In the genomic region with DNA sequence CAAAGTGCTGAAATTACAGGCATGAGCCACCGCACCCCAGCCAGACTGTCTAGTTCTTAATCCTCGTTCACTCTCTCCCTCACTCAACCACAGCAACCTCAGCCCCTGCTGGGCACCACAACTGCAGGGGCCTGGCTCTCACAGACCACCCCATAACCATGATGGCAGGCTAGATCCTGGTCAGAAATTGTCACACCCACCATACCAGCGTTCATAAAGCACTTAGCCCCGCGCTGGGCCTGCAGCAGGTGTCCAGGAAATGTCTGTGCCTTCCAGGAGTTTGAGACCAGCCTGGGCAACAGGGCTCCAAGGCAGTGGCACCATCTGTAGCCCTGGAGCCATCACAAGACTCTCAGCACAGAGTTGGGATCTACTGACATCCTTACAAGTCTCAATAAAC, we compare ENCODE assay signal across 1 cellular context.
TF ChIP-seq lines count a peak whose summit lies in the region.

No MANE protein-coding gene starts in this region.

TF ChIP-seq in WTC11, 78 proteins besides CTCF, POLR2A, EP300 and RAD21 (continued from another document):
- TF ChIP-seq, protein P1, sequence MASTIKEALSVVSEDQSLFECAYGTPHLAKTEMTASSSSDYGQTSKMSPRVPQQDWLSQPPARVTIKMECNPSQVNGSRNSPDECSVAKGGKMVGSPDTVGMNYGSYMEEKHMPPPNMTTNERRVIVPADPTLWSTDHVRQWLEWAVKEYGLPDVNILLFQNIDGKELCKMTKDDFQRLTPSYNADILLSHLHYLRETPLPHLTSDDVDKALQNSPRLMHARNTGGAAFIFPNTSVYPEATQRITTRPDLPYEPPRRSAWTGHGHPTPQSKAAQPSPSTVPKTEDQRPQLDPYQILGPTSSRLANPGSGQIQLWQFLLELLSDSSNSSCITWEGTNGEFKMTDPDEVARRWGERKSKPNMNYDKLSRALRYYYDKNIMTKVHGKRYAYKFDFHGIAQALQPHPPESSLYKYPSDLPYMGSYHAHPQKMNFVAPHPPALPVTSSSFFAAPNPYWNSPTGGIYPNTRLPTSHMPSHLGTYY (CRISPR knock-in tag; IDR thresholded peaks at IDR 0.05) = no peak
- no peak for TF ChIP-seq ZNF416 (CRISPR knock-in tag; IDR thresholded peaks at IDR 0.05)
- no peak for TF ChIP-seq TCF7 (CRISPR knock-in tag; IDR thresholded peaks at IDR 0.05; ENCODE audit: low read depth)
- no peak for TF ChIP-seq SOX15 (CRISPR knock-in tag; IDR thresholded peaks at IDR 0.05)
- no peak for TF ChIP-seq ZNF425 (CRISPR knock-in tag; conservative IDR thresholded peaks at IDR 0.05)
- TF ChIP-seq, protein P2, sequence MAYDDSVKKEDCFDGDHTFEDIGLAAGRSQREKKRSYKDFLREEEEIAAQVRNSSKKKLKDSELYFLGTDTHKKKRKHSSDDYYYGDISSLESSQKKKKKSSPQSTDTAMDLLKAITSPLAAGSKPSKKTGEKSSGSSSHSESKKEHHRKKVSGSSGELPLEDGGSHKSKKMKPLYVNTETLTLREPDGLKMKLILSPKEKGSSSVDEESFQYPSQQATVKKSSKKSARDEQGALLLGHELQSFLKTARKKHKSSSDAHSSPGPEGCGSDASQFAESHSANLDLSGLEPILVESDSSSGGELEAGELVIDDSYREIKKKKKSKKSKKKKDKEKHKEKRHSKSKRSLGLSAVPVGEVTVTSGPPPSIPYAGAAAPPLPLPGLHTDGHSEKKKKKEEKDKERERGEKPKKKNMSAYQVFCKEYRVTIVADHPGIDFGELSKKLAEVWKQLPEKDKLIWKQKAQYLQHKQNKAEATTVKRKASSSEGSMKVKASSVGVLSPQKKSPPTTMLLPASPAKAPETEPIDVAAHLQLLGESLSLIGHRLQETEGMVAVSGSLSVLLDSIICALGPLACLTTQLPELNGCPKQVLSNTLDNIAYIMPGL (CRISPR knock-in tag; IDR thresholded peaks at IDR 0.05) = no peak
- TF ChIP-seq CREB1 (CRISPR knock-in tag; IDR thresholded peaks at IDR 0.05) = no peak
- TF ChIP-seq JAZF1 (CRISPR knock-in tag; IDR thresholded peaks at IDR 0.05) = no peak
- TF ChIP-seq E2F4 (CRISPR knock-in tag; IDR thresholded peaks at IDR 0.05; ENCODE audit: borderline replicate concordance, low read depth) = no peak
TF ChIP-seq in WTC11: peak in this region for 0.
